Comparison of ENCODE assay signal across 26 cellular contexts in genomic region chr1:204275695-204276596, GRCh38.
DNase-seq lines count a peak whose midpoint lies in the region; TF ChIP-seq lines count a peak whose summit lies in the region.
"Had no signal": no experiment of that assay in that cellular context is flagged by ENCODE, and none has a peak within 500 bp of the region (broad histone marks: within the 10 kb centered on the region; RNA-seq: fewer than 3 reads in every experiment).

No MANE protein-coding gene starts in this region.

- H4K91ac ChIP-seq in mesenchymal stem cell (ENCODE audit: low read length) = no peak overlapping the region

- H3K27ac Mint-ChIP-seq in glutamatergic neuron (ENCODE audit: unreplicated experiment) (peak overlapping the region; percentile 53), mesothelial cell of epicardium (no peak overlapping the region)
- H3K27ac Mint-ChIP-seq: activated B cell treated with CpG ODN at 0.5 μM for 24 hours; activated CD4-positive, alpha-beta memory T cell treated with anti-CD3 and anti-CD28 coated beads for 36 hours; activated naive CD8-positive, alpha-beta T cell treated with anti-CD3 and anti-CD28 coated beads, Interleukin-2, amount 50 U/mL, for 24 hours; stimulated activated naive CD8-positive, alpha-beta T cell treated with anti-CD3 and anti-CD28 coated beads, Interleukin-15, amount 100 ng/mL, for 72 hours had no signal

- 70% methylated on average over 12 of the region's 12 CpGs for WGBS in mesenchymal stem cell
- WGBS in thyroid gland, 2 donors = 69 to 77% methylated on average over 12 of the region's 12 CpGs

- no peaks in the 10 kb centered on the region for H3K9me3 ChIP-seq in mesenchymal stem cell (ENCODE audit: control insufficient read depth, low read length)
- no peaks in the 10 kb centered on the region for H3K9me3 ChIP-seq in thyroid gland
- H3K9me3 ChIP-seq: HAP-1, Peyer's patch, uterus had no signal

- no peak overlapping the region for H3K4ac ChIP-seq in mesenchymal stem cell (ENCODE audit: low read depth in 1 of 2, low read length in 2 of 2)

- H3K18ac ChIP-seq in mesenchymal stem cell (ENCODE audit: low read depth in 1 of 2, low read length in 2 of 2) = no peak overlapping the region

- H3K9ac ChIP-seq in mesenchymal stem cell (ENCODE audit: low read length) = no peak overlapping the region

- H3K36me3 ChIP-seq in mesenchymal stem cell (ENCODE audit: control insufficient read depth in 1 of 2, insufficient read depth in 2 of 2, low read depth in 1 of 2, low read length in 2 of 2) (no peaks in the 10 kb centered on the region), thyroid gland (no peaks in the 10 kb centered on the region)
- H3K36me3 ChIP-seq: brain microvascular endothelial cell, HAP-1, uterus had no signal

- no peak overlapping the region for H2AFZ ChIP-seq in mesenchymal stem cell (ENCODE audit: low read depth, low read length)

- no peak overlapping the region for H2AK5ac ChIP-seq in mesenchymal stem cell (ENCODE audit: low read length, severe bottlenecking)

- H3K4me3 ChIP-seq in mesenchymal stem cell (ENCODE audit: insufficient read depth in 1 of 2, low read depth in 1 of 2, low read length in 2 of 2) (no peak overlapping the region), thyroid gland (replicated peaks in 1 of 3) (no peak overlapping the region)
- H3K4me3 ChIP-seq: HAP-1, K562, Peyer's patch, SK-N-MC, uterus had no signal

- H4K8ac ChIP-seq in mesenchymal stem cell (ENCODE audit: low read length) = no peak overlapping the region

- H3K4me2 ChIP-seq in mesenchymal stem cell (ENCODE audit: low read length, poor library complexity, severe bottlenecking) = no peak overlapping the region

- H2BK12ac ChIP-seq in mesenchymal stem cell (ENCODE audit: low read length in 2 of 2) = no peak overlapping the region

- peaks cover 2% of the 10 kb centered on the region for H3K4me1 ChIP-seq in mesenchymal stem cell (ENCODE audit: control insufficient read depth, insufficient read depth, low read depth, low read length)
- H3K4me1 ChIP-seq in thyroid gland = peaks cover 0 to 11% of the 10 kb centered on the region in 2 donors
- H3K4me1 ChIP-seq: HAP-1, uterus had no signal

- H3K9me3 Mint-ChIP-seq in glutamatergic neuron (ENCODE audit: unreplicated experiment) = peaks cover 16% of the 10 kb centered on the region
- H3K9me3 Mint-ChIP-seq in mesothelial cell of epicardium = no peaks in the 10 kb centered on the region
- H3K9me3 Mint-ChIP-seq: activated B cell treated with CpG ODN at 0.5 μM for 24 hours; activated CD4-positive, alpha-beta memory T cell treated with anti-CD3 and anti-CD28 coated beads for 36 hours; activated naive CD8-positive, alpha-beta T cell treated with anti-CD3 and anti-CD28 coated beads, Interleukin-2, amount 50 U/mL, for 24 hours; stimulated activated naive CD8-positive, alpha-beta T cell treated with anti-CD3 and anti-CD28 coated beads, Interleukin-15, amount 100 ng/mL, for 72 hours had no signal

- no peak overlapping the region for H3K14ac ChIP-seq in mesenchymal stem cell (ENCODE audit: low read length in 2 of 2)

- H3K79me1 ChIP-seq in mesenchymal stem cell (replicated peaks; ENCODE audit: low read length, poor library complexity, severe bottlenecking) = no peaks in the 10 kb centered on the region

- H3K4me1 Mint-ChIP-seq in glutamatergic neuron (ENCODE audit: low read depth, unreplicated experiment) (peaks cover 32% of the 10 kb centered on the region), mesothelial cell of epicardium (peaks cover 57% of the 10 kb centered on the region)
- H3K4me1 Mint-ChIP-seq: activated B cell treated with CpG ODN at 0.5 μM for 24 hours; activated naive CD8-positive, alpha-beta T cell treated with anti-CD3 and anti-CD28 coated beads, Interleukin-2, amount 50 U/mL, for 24 hours; stimulated activated naive CD8-positive, alpha-beta T cell treated with anti-CD3 and anti-CD28 coated beads, Interleukin-15, amount 100 ng/mL, for 72 hours had no signal

- no peak overlapping the region for H2BK120ac ChIP-seq in mesenchymal stem cell (ENCODE audit: low read depth, low read length)

- no peak for TF ChIP-seq POLR2A in thyroid gland (IDR thresholded peaks at IDR 0.05)

- peak overlapping the region; percentile 14 for H3K27ac ChIP-seq in angular gyrus (ENCODE audit: low read depth, low read length)
- H3K27ac ChIP-seq in mesenchymal stem cell (ENCODE audit: low read length, poor library complexity, severe bottlenecking) = no peak overlapping the region
- no peak overlapping the region for H3K27ac ChIP-seq in thyroid gland
- H3K27ac ChIP-seq: brain microvascular endothelial cell, SK-N-MC, uterus had no signal

- peaks cover 68 to 80% of the 10 kb centered on the region in 2 experiments for H3K27me3 ChIP-seq in mesenchymal stem cell (ENCODE audit: control insufficient read depth in 1 of 2, insufficient read depth in 1 of 2, low read length in 2 of 2)
- no peaks in the 10 kb centered on the region for H3K27me3 ChIP-seq in thyroid gland
- H3K27me3 ChIP-seq: Peyer's patch, uterus had no signal

- H3K23ac ChIP-seq in mesenchymal stem cell (ENCODE audit: low read length in 2 of 2) = no peak overlapping the region

- H3K36me3 Mint-ChIP-seq in glutamatergic neuron (ENCODE audit: unreplicated experiment) (peaks cover 14% of the 10 kb centered on the region), mesothelial cell of epicardium (peaks cover 5% of the 10 kb centered on the region)
- H3K36me3 Mint-ChIP-seq: activated CD4-positive, alpha-beta memory T cell treated with anti-CD3 and anti-CD28 coated beads for 36 hours had no signal

- intact Hi-C loops in thyroid gland (cut with DNase I) = no loop called here

- H3K27me3 Mint-ChIP-seq in glutamatergic neuron (ENCODE audit: unreplicated experiment) (peaks cover 6% of the 10 kb centered on the region), mesothelial cell of epicardium (ENCODE audit: low read depth) (no peaks in the 10 kb centered on the region)
- H3K27me3 Mint-ChIP-seq: activated naive CD8-positive, alpha-beta T cell treated with anti-CD3 and anti-CD28 coated beads, Interleukin-2, amount 50 U/mL, for 24 hours; stimulated activated naive CD8-positive, alpha-beta T cell treated with anti-CD3 and anti-CD28 coated beads, Interleukin-15, amount 100 ng/mL, for 72 hours had no signal

- H2BK5ac ChIP-seq in mesenchymal stem cell (ENCODE audit: low read depth, low read length, poor library complexity, severe bottlenecking) = no peak overlapping the region

- no peak for TF ChIP-seq CTCF in glutamatergic neuron (IDR thresholded peaks at IDR 0.05; ENCODE audit: partially characterized antibody, unreplicated experiment)
- TF ChIP-seq CTCF in thyroid gland (IDR thresholded peaks at IDR 0.05) = no peak
- TF ChIP-seq CTCF in mesothelial cell of epicardium (IDR thresholded peaks at IDR 0.05; ENCODE audit: unreplicated experiment) = no peak

- H2BK15ac ChIP-seq in mesenchymal stem cell (ENCODE audit: low read depth, poor library complexity, severe bottlenecking) = no peak overlapping the region

- H3K4me3 Mint-ChIP-seq in glutamatergic neuron (ENCODE audit: unreplicated experiment) = no peak overlapping the region
- H3K4me3 Mint-ChIP-seq in mesothelial cell of epicardium = no peak overlapping the region
- H3K4me3 Mint-ChIP-seq: activated B cell treated with CpG ODN at 0.5 μM for 24 hours; activated CD4-positive, alpha-beta memory T cell treated with anti-CD3 and anti-CD28 coated beads for 36 hours; activated naive CD8-positive, alpha-beta T cell treated with anti-CD3 and anti-CD28 coated beads, Interleukin-2, amount 50 U/mL, for 24 hours; stimulated activated naive CD8-positive, alpha-beta T cell treated with anti-CD3 and anti-CD28 coated beads, Interleukin-15, amount 100 ng/mL, for 72 hours had no signal

- no peak for DNase-seq in glutamatergic neuron
- peak; percentile 12 for DNase-seq in mesenchymal stem cell
- peak; percentile 43 to 54 for DNase-seq in thyroid gland
- no peak for DNase-seq in activated T-cell treated with anti-CD3 and anti-CD28 coated beads for 4 hours
- no peak for DNase-seq in HuH-7.5 (ENCODE audit: low spot score)
- no peak for DNase-seq in mesothelial cell of epicardium (ENCODE audit: low spot score in 2 of 2, unreplicated experiment in 2 of 2)
- DNase-seq: activated B cell treated with CpG ODN at 0.5 μM for 24 hours; activated CD4-positive, alpha-beta memory T cell treated with anti-CD3 and anti-CD28 coated beads for 36 hours; activated gamma-delta T cell; activated naive CD8-positive, alpha-beta T cell treated with anti-CD3 and anti-CD28 coated beads, Interleukin-2, amount 50 U/mL, for 24 hours; brain microvascular endothelial cell; cortex of kidney; DMS53; GDM1; NCI-H2171; NCI-H524 treated with DMSO at 0.1 percent for 48 hours; Peyer's patch; stimulated activated CD4-positive, alpha-beta T cell treated with anti-CD3 and anti-CD28 coated beads, Interleukin-12 subunit alpha, Interleukin-12 subunit beta, amount 100 ng/mL, for 4 hours; stimulated activated CD4-positive, alpha-beta T cell treated with anti-CD3 and anti-CD28 coated beads, Interleukin-4, amount 100 ng/mL, for 4 hours; stimulated activated naive CD8-positive, alpha-beta T cell treated with anti-CD3 and anti-CD28 coated beads, Interleukin-15, amount 100 ng/mL, for 72 hours; T1000; uterus had no signal

Comparison
In these comparisons a context has a peak if more than half of its experiments do, and no peak if none do; other contexts are left out.
1. DNase-seq: peak in mesenchymal stem cell (single experiment) and thyroid gland (2 of 2); none in glutamatergic neuron (single experiment), activated T-cell treated with anti-CD3 and anti-CD28 coated beads for 4 hours (single experiment), HuH-7.5 (single experiment) and mesothelial cell of epicardium (0 of 2).